Comparison of ENCODE assay signal across 8 cellular contexts in the genomic region with DNA sequence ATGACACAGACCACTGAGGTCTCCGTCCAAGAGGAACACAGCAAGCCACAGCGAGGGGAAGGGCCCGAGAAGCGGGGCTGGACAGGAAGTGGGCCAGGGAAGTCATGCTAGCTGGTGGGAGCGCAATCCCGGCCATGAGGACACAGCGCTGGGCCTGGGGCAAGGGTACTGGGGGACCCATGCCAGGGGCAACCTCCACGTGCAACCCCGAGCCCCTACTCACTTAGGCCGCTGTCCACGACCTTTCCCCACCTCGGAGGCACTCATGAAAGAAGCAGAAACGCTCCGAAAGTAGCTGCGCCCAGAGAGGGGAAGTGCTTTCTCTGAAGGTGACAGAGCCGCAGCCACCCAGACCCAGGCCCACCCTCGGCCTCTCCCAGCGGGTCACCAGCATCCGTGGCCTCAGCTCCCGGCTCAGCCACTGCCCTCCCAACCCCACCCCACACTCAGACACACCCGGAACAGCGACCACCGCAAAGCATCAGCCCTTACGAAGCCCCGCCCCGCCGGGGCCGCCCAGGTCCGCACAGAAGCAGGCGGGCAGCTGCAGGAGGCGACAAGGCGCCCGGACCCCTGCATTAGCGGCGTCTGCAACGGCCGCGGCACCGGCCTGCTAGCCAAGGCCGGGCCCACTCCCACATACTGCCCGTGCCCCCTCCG. TPM values are rescaled to one million over a fixed set of nuclear protein-coding genes. Genes with fewer than 3 reads are reported as not detected.
DNase-seq lines count a peak whose midpoint lies in the region; ATAC-seq and TF ChIP-seq lines count a peak whose summit lies in the region.

No MANE protein-coding gene starts in this region.

- H3K9me3 ChIP-seq in Karpas-422 (ENCODE audit: low read length) (no peaks in the 10 kb centered on the region), esophagus squamous epithelium (no peaks in the 10 kb centered on the region), neuron (ENCODE audit: low read length) (no peaks in the 10 kb centered on the region)

- ATAC-seq in HG03175 (IDR thresholded peaks at IDR 0.05; ENCODE audit: unreplicated experiment) = no peak
- ATAC-seq in GM21447 (IDR thresholded peaks at IDR 0.05; ENCODE audit: unreplicated experiment) = no peak
- no peak for ATAC-seq in GM21576 (IDR thresholded peaks at IDR 0.05; ENCODE audit: unreplicated experiment)

- H3K27ac Mint-ChIP-seq in activated CD4-positive, alpha-beta memory T cell treated with anti-CD3 and anti-CD28 coated beads for 36 hours = peak overlapping the region; percentile 53

- H3K9me3 Mint-ChIP-seq in activated CD4-positive, alpha-beta memory T cell treated with anti-CD3 and anti-CD28 coated beads for 36 hours = no peaks in the 10 kb centered on the region

- in situ Hi-C loops in GM13976 (cut with MboI; ENCODE audit: low sequenced_read_pairs, unreplicated experiment) = no loop called here

- peaks cover 44% of the 10 kb centered on the region for H3K4me1 Mint-ChIP-seq in activated CD4-positive, alpha-beta memory T cell treated with anti-CD3 and anti-CD28 coated beads for 36 hours (ENCODE audit: low read depth)

- peaks cover 39% of the 10 kb centered on the region for H4K20me1 ChIP-seq in Karpas-422 (ENCODE audit: insufficient read depth, low read depth, low read length)

- H3K4me1 ChIP-seq in Karpas-422 (ENCODE audit: low read length) = peaks cover 33% of the 10 kb centered on the region
- H3K4me1 ChIP-seq in esophagus squamous epithelium = peaks cover 42 to 81% (median 48%) of the 10 kb centered on the region in 3 donors
- peaks cover 22% of the 10 kb centered on the region for H3K4me1 ChIP-seq in neuron (ENCODE audit: insufficient read depth, low read length)

- DNase-seq in GM13976 (ENCODE audit: low spot score) (peak; percentile 66), Karpas-422 (peak; percentile 77), esophagus squamous epithelium (lab: John Stamatoyannopoulos, UW) (no peak)
- peak; percentile 36 for DNase-seq in activated CD4-positive, alpha-beta memory T cell treated with anti-CD3 and anti-CD28 coated beads for 36 hours

- no peaks in the 10 kb centered on the region for H3K27me3 Mint-ChIP-seq in activated CD4-positive, alpha-beta memory T cell treated with anti-CD3 and anti-CD28 coated beads for 36 hours

- H2AFZ ChIP-seq in Karpas-422 (ENCODE audit: low read length) (no peak overlapping the region), neuron (ENCODE audit: low read depth, low read length) (peak overlapping the region; percentile 89)

- WGBS in esophagus squamous epithelium, 2 donors = 0% methylated on average over 6 to 23 of the region's 42 CpGs

- H3K27me3 ChIP-seq in Karpas-422 (ENCODE audit: low read length) = no peaks in the 10 kb centered on the region
- no peaks in the 10 kb centered on the region for H3K27me3 ChIP-seq in esophagus squamous epithelium
- H3K27me3 ChIP-seq in neuron (ENCODE audit: insufficient read depth, low read length) = no peaks in the 10 kb centered on the region

- H3K4me3 Mint-ChIP-seq in activated CD4-positive, alpha-beta memory T cell treated with anti-CD3 and anti-CD28 coated beads for 36 hours = peak overlapping the region; percentile 91

- TF ChIP-seq POLR2A in esophagus squamous epithelium (IDR thresholded peaks at IDR 0.05) = peak in 1 of 4 donors; percentile 9

- H3K36me3 ChIP-seq in Karpas-422 (ENCODE audit: insufficient read depth, low read length) = no peaks in the 10 kb centered on the region
- H3K36me3 ChIP-seq in esophagus squamous epithelium = no peaks in the 10 kb centered on the region
- H3K36me3 ChIP-seq in neuron (ENCODE audit: insufficient read depth, low read length) = no peaks in the 10 kb centered on the region

- peaks cover 57% of the 10 kb centered on the region for H3K79me2 ChIP-seq in Karpas-422 (ENCODE audit: low read length)

- CTCF ChIA-PET in activated CD4-positive, alpha-beta memory T cell treated with anti-CD3 and anti-CD28 coated beads for 36 hours (lab: Charles Lee) = interaction anchor here (0.8 to 2.4 kb wide), 6 partner anchors 27 to 473 kb away, joined by 3 to 7 read pairs (median 4); partner anchors contain the start of gene IPPK

- TF ChIP-seq CTCF in GM13976 (IDR thresholded peaks at IDR 0.05; ENCODE audit: borderline replicate concordance, control extremely low read depth, extremely low read depth, insufficient read depth, missing control alignments) (no peak), esophagus squamous epithelium (IDR thresholded peaks at IDR 0.05) (no peak)

- H3K36me3 Mint-ChIP-seq in activated CD4-positive, alpha-beta memory T cell treated with anti-CD3 and anti-CD28 coated beads for 36 hours = no peaks in the 10 kb centered on the region

- H3K9me2 ChIP-seq in Karpas-422 (replicated peaks; ENCODE audit: insufficient read depth, low read length) = no peaks in the 10 kb centered on the region

- H3K9ac ChIP-seq in Karpas-422 (ENCODE audit: low read length) = peak overlapping the region; percentile 96

- H3K27ac ChIP-seq in Karpas-422 (ENCODE audit: low read length) (peak overlapping the region; percentile 63), esophagus squamous epithelium (peak overlapping the region; percentile 90 to 100 (median 100))

- intact Hi-C loops in activated CD4-positive, alpha-beta memory T cell treated with anti-CD3 and anti-CD28 coated beads for 36 hours (cut with micrococcal nuclease) = loop anchor here (2.0 to 10.0 kb wide), 5 partner anchors 47 to 691 kb away; partner anchors contain the start of genes CARD19, CENPP, FAM120A and FAM120AOS
- intact Hi-C loops in esophagus squamous epithelium (cut with DNase I) = no loop called here

- H3K4me3 ChIP-seq in Karpas-422 (ENCODE audit: low read length) = peak overlapping the region; percentile 87
- peak overlapping the region; percentile 78 to 99 (median 90) for H3K4me3 ChIP-seq in esophagus squamous epithelium
- H3K4me3 ChIP-seq in neuron (ENCODE audit: low read length) = peak overlapping the region; percentile 99

- POLR2A ChIA-PET in activated CD4-positive, alpha-beta memory T cell treated with anti-CD3 and anti-CD28 coated beads for 36 hours (lab: Charles Lee) = interaction anchor here (0.5 to 3.4 kb wide), 4 partner anchors 45 to 93 kb away, joined by 3 to 15 read pairs (median 4); partner anchors contain the start of gene IPPK

- H3K4me2 ChIP-seq in Karpas-422 (ENCODE audit: low read depth, low read length, poor library complexity, severe bottlenecking) = peak overlapping the region; percentile 89

RNA-seq across cellular contexts. Expression of gene BICD2, which starts 0.8 kb away (rescaled TPM):
- 25.6 and 35.4 TPM in 2 replicates for total RNA-seq in Karpas-422 (2014; rRNA removed; shearing (Covaris generic); ENCODE audit: low replicate concordance)
- total RNA-seq in activated CD4-positive, alpha-beta memory T cell treated with anti-CD3 and anti-CD28 coated beads for 36 hours = 10 to 100 TPM; 16.5 to 17.2 TPM
- total RNA-seq in esophagus squamous epithelium = 100 to 1,000 TPM in 1 of 4 donors, 10 to 100 TPM in 3; 81.7 to 116 (median 91.1) TPM
